23 cellular contexts compared by ENCODE assay signal in genomic region chr12:20452496-20452895, GRCh38.
"Had no signal": no experiment of that assay in that cellular context is flagged by ENCODE, and none has a peak within 500 bp of the region (broad histone marks: within the 10 kb centered on the region; RNA-seq: fewer than 3 reads in every experiment).

No MANE protein-coding gene starts in this region.

- H3K4me3 Mint-ChIP-seq: mesothelial cell of epicardium; naive B cell; natural killer cell treated with Interleukin-12 subunit alpha and Interleukin-12 subunit beta and Interleukin-15 and Interleukin-18, amount 100 ng/mL, for 72 hours; neural crest cell; stimulated activated naive B cell treated with anti-CD40 and anti-IgM and Interleukin-4, amounts not matched to agents 10 μg/mL and 1 μg/mL and 100 μg/mL, for 72 hours; stimulated activated naive CD8-positive, alpha-beta T cell treated with anti-CD3 and anti-CD28 coated beads, Interleukin-15, Interleukin-2, amounts not matched to agents 100 ng/mL and 50 ng/mL, for 24 hours had no signal

- DNase-seq: dermis blood vessel endothelial cell; effector memory CD4-positive, alpha-beta T cell; erythroblast; esophagus squamous epithelium; foreskin melanocyte; mucosa of descending colon; naive B cell; right cardiac atrium; stimulated activated CD4-positive, alpha-beta T cell treated with anti-CD3 and anti-CD28 coated beads, Interleukin-15, amount 100 ng/mL, for 24 hours; stimulated activated CD4-positive, alpha-beta T cell treated with anti-CD3 and anti-CD28 coated beads, Interleukin-2, amount 100 ng/mL, for 48 hours; stimulated activated naive B cell treated with anti-CD40 and anti-IgM and Interleukin-4, amounts not matched to agents 10 μg/mL and 1 μg/mL and 100 μg/mL, for 72 hours; thyroid gland had no signal

- H3K9ac ChIP-seq: parathyroid adenoma had no signal

- H3K27ac Mint-ChIP-seq: mesothelial cell of epicardium; naive B cell; natural killer cell treated with Interleukin-12 subunit alpha and Interleukin-12 subunit beta and Interleukin-15 and Interleukin-18, amount 100 ng/mL, for 72 hours; stimulated activated naive B cell treated with anti-CD40 and anti-IgM and Interleukin-4, amounts not matched to agents 10 μg/mL and 1 μg/mL and 100 μg/mL, for 72 hours; stimulated activated naive CD8-positive, alpha-beta T cell treated with anti-CD3 and anti-CD28 coated beads, Interleukin-15, Interleukin-2, amounts not matched to agents 100 ng/mL and 50 ng/mL, for 24 hours had no signal

- H3K27me3 Mint-ChIP-seq: progenitor cell of endocrine pancreas; stimulated activated naive B cell treated with anti-CD40 and anti-IgM and Interleukin-4, amounts not matched to agents 10 μg/mL and 1 μg/mL and 100 μg/mL, for 72 hours had no signal

- H3K27me3 ChIP-seq: esophagus squamous epithelium, neutrophil, thyroid gland, vagina had no signal

- H3K4me1 Mint-ChIP-seq: naive B cell; neural crest cell; stimulated activated naive B cell treated with anti-CD40 and anti-IgM and Interleukin-4, amounts not matched to agents 10 μg/mL and 1 μg/mL and 100 μg/mL, for 72 hours had no signal

- H3K9me3 ChIP-seq: esophagus squamous epithelium, mucosa of descending colon, neutrophil, thyroid gland, vagina had no signal

- H3K27ac ChIP-seq: coronary artery, esophagus squamous epithelium, neutrophil, parathyroid adenoma, skin epidermis, thyroid gland, vagina had no signal

- ATAC-seq: left lobe of liver; mucosa of descending colon; natural killer cell treated with Interleukin-12 subunit alpha and Interleukin-12 subunit beta and Interleukin-15 and Interleukin-18, amount 100 ng/mL, for 72 hours had no signal

- H3K36me3 ChIP-seq: esophagus squamous epithelium, neutrophil, thyroid gland, vagina had no signal

- H3K4me1 ChIP-seq: parathyroid adenoma, thyroid gland, vagina had no signal

- H3K4me3 ChIP-seq: coronary artery, esophagus squamous epithelium, mucosa of descending colon, skin epidermis, thyroid gland, vagina had no signal

- H3K9me3 Mint-ChIP-seq: mesothelial cell of epicardium; natural killer cell treated with Interleukin-12 subunit alpha and Interleukin-12 subunit beta and Interleukin-15 and Interleukin-18, amount 100 ng/mL, for 72 hours; neural crest cell; stimulated activated naive CD8-positive, alpha-beta T cell treated with anti-CD3 and anti-CD28 coated beads, Interleukin-15, Interleukin-2, amounts not matched to agents 100 ng/mL and 50 ng/mL, for 24 hours had no signal
